In genomic region chr5:119286516-119287488, GRCh38 we compare ENCODE assay signal across 12 cellular contexts.
DNase-seq lines count a peak whose midpoint lies in the region; ATAC-seq and TF ChIP-seq lines count a peak whose summit lies in the region.
"Had no signal": no experiment of that assay in that cellular context is flagged by ENCODE, and none has a peak within 500 bp of the region (broad histone marks: within the 10 kb centered on the region; RNA-seq: fewer than 3 reads in every experiment).

No MANE protein-coding gene starts in this region.

- H3K23ac ChIP-seq in mesendoderm (ENCODE audit: low read length) = no peak overlapping the region

- H4K8ac ChIP-seq in mesendoderm (ENCODE audit: low read depth, low read length) = no peak overlapping the region

- no peaks in the 10 kb centered on the region for H3K27me3 ChIP-seq in CD4-positive, alpha-beta T cell (ENCODE audit: control insufficient read depth, insufficient read depth, low read length)
- H3K27me3 ChIP-seq in mesendoderm (ENCODE audit: insufficient read depth, low read length, poor library complexity) (no peaks in the 10 kb centered on the region), gastrocnemius medialis (no peaks in the 10 kb centered on the region)
- H3K27me3 ChIP-seq: adrenal gland had no signal

- no peaks in the 10 kb centered on the region for H3K79me2 ChIP-seq in mesendoderm (ENCODE audit: control insufficient read depth, insufficient read depth, low read length)

- TF ChIP-seq POLR2A in gastrocnemius medialis (IDR thresholded peaks at IDR 0.05) = no peak

- peaks cover 100% of the 10 kb centered on the region for H3K4me1 Mint-ChIP-seq in CD4-positive, alpha-beta T cell (ENCODE audit: low read depth)
- H3K4me1 Mint-ChIP-seq in activated B cell treated with CpG ODN at 0.5 μM for 24 hours = peaks cover 99% of the 10 kb centered on the region

- H3K79me1 ChIP-seq in mesendoderm (ENCODE audit: low read length) = peaks cover 7% of the 10 kb centered on the region

- peak overlapping the region; percentile 97 for H3K27ac Mint-ChIP-seq in CD4-positive, alpha-beta T cell
- peak overlapping the region; percentile 89 for H3K27ac Mint-ChIP-seq in activated B cell treated with CpG ODN at 0.5 μM for 24 hours

- intact Hi-C loops in CD4-positive, alpha-beta T cell (cut with DNase I, micrococcal nuclease) = loop anchor here in 1 of 2 experiments (1.0 to 2.0 kb wide), 4 partner anchors 9 to 52 kb away; no protein-coding TSS in a partner anchor
- intact Hi-C loops in activated B cell treated with CpG ODN at 0.5 μM for 24 hours (cut with micrococcal nuclease) (no loop called here), gastrocnemius medialis (cut with DNase I; ENCODE audit: low total_unique reads) (no loop called here)

- peak; percentile 18 for ATAC-seq in CD4-positive, alpha-beta T cell (ENCODE audit: poor library complexity)
- ATAC-seq in activated B cell treated with CpG ODN at 0.5 μM for 24 hours (ENCODE audit: low read depth) (no peak), gastrocnemius medialis (no peak)

- H3K4me3 ChIP-seq in HEK293 (ENCODE audit: low read depth, low read length) (no peak overlapping the region), mesendoderm (ENCODE audit: low read length) (no peak overlapping the region), gastrocnemius medialis (no peak overlapping the region)
- H3K4me3 ChIP-seq: adrenal gland, HAP-1 had no signal

- peak overlapping the region; percentile 82 for H3K4me3 Mint-ChIP-seq in CD4-positive, alpha-beta T cell
- H3K4me3 Mint-ChIP-seq in activated B cell treated with CpG ODN at 0.5 μM for 24 hours = peak overlapping the region; percentile 64

- no peak overlapping the region for H2BK15ac ChIP-seq in mesendoderm (replicated peaks; ENCODE audit: low read depth)

- H3K27ac ChIP-seq in CD4-positive, alpha-beta T cell (ENCODE audit: low read depth, low read length) = peak overlapping the region; percentile 89
- H3K27ac ChIP-seq in HEK293 (ENCODE audit: extremely low read depth, low read depth, low read length) (peak overlapping the region; percentile 75; the same call in 1 of the 2 replicates), mesendoderm (ENCODE audit: low read depth, low read length) (no peak overlapping the region), gastrocnemius medialis (no peak overlapping the region)
- H3K27ac ChIP-seq: adrenal gland had no signal

- no peak for TF ChIP-seq CTCF in CD4-positive, alpha-beta T cell (IDR thresholded peaks at IDR 0.05)
- TF ChIP-seq CTCF in HEK293 (tag by site-specific recombination; IDR thresholded peaks at IDR 0.05) (no peak), activated B cell treated with CpG ODN at 0.5 μM for 24 hours (IDR thresholded peaks at IDR 0.05) (no peak), gastrocnemius medialis (IDR thresholded peaks at IDR 0.05 in 4 of 5, conservative IDR thresholded peaks at IDR 0.05 in 1 of 5) (no peak)

- H3K4me1 ChIP-seq in HEK293 (ENCODE audit: control insufficient read depth, insufficient read depth, low read length) = peaks cover 21% of the 10 kb centered on the region
- H3K4me1 ChIP-seq in mesendoderm (ENCODE audit: control insufficient read depth, low read depth, low read length) = peaks cover 14% of the 10 kb centered on the region
- peaks cover 3 to 7% of the 10 kb centered on the region in 2 donors for H3K4me1 ChIP-seq in gastrocnemius medialis

- no peak overlapping the region for H3K18ac ChIP-seq in mesendoderm (ENCODE audit: low read length)

- H2BK120ac ChIP-seq in mesendoderm (ENCODE audit: low read depth, low read length) = no peak overlapping the region

- no peak overlapping the region for H2BK5ac ChIP-seq in mesendoderm (ENCODE audit: low read length)

- H3K36me3 ChIP-seq in HEK293 (ENCODE audit: control insufficient read depth in 2 of 2, insufficient read depth in 1 of 2, low read length in 2 of 2) (no peaks in the 10 kb centered on the region), mesendoderm (ENCODE audit: control insufficient read depth, insufficient read depth, low read length) (no peaks in the 10 kb centered on the region), gastrocnemius medialis (no peaks in the 10 kb centered on the region)
- H3K36me3 ChIP-seq: adrenal gland, HAP-1 had no signal

- H3K9me3 Mint-ChIP-seq in CD4-positive, alpha-beta T cell = no peaks in the 10 kb centered on the region
- no peaks in the 10 kb centered on the region for H3K9me3 Mint-ChIP-seq in activated B cell treated with CpG ODN at 0.5 μM for 24 hours

- no peak overlapping the region for H3K4me2 ChIP-seq in mesendoderm (ENCODE audit: low read length)

- in situ Hi-C loops in gastrocnemius medialis (cut with MboI; ENCODE audit: low sequenced_read_pairs in 4 of 4) = no loop called here

- no peaks in the 10 kb centered on the region for H3K9me3 ChIP-seq in CD4-positive, alpha-beta T cell (ENCODE audit: control insufficient read depth, low read length)
- H3K9me3 ChIP-seq in HEK293 (ENCODE audit: control insufficient read depth, insufficient read depth, low read depth, low read length) = no peaks in the 10 kb centered on the region
- H3K9me3 ChIP-seq in gastrocnemius medialis = no peaks in the 10 kb centered on the region
- H3K9me3 ChIP-seq: adrenal gland, HAP-1 had no signal

- DNase-seq in CD4-positive, alpha-beta T cell = peak in 1 of 10 experiments; percentile 29
- DNase-seq in activated B cell treated with CpG ODN at 0.5 μM for 24 hours (no peak), mesendoderm (no peak), AG08395 (ENCODE audit: low spot score) (no peak), gastrocnemius medialis (no peak), anterior cingulate cortex (lab: John Stamatoyannopoulos, UW) (no peak), NCI-H187 treated with DMSO at 0.1 percent for 48 hours (lab: John Stamatoyannopoulos, UW) (no peak)
- DNase-seq: adrenal gland, NCI-H1417, occipital lobe had no signal

- CTCF ChIA-PET in CD4-positive, alpha-beta T cell (lab: Charles Lee) = interaction anchor here (0.9 to 1.9 kb wide), 9 partner anchors 9 to 73 kb away, joined by 3 to 8 read pairs (median 5); no protein-coding TSS in a partner anchor
- CTCF ChIA-PET in HEK293 (lab: Yijun Ruan, JAX) (interaction anchor here (0.6 to 3.6 kb wide), 5 partner anchors 33 to 141 kb away, joined by 3 to 9 read pairs (median 4); no protein-coding TSS in a partner anchor), activated B cell treated with CpG ODN at 0.5 μM for 24 hours (lab: Charles Lee) (no interaction called here)

- peak overlapping the region; percentile 35 for H2AK5ac ChIP-seq in mesendoderm (ENCODE audit: low read length)

- H3K56ac ChIP-seq in mesendoderm (ENCODE audit: low read length) = peak overlapping the region; percentile 52

- no peaks in the 10 kb centered on the region for H3K27me3 Mint-ChIP-seq in CD4-positive, alpha-beta T cell
- H3K27me3 Mint-ChIP-seq in activated B cell treated with CpG ODN at 0.5 μM for 24 hours = no peaks in the 10 kb centered on the region

- H3K9ac ChIP-seq in mesendoderm (ENCODE audit: low read length) = peak overlapping the region; percentile 9

- no CpG with 5 or more reads among the region's 8 CpGs for WGBS in mesendoderm (ENCODE audit: extremely low coverage, insufficient coverage, low lambda C conversion rate)

- peaks cover 71% of the 10 kb centered on the region for H3K36me3 Mint-ChIP-seq in CD4-positive, alpha-beta T cell (ENCODE audit: low read depth)
- H3K36me3 Mint-ChIP-seq in activated B cell treated with CpG ODN at 0.5 μM for 24 hours (ENCODE audit: low read depth) = peaks cover 18% of the 10 kb centered on the region

- no peak overlapping the region for H4K5ac ChIP-seq in mesendoderm (ENCODE audit: low read length)

- POLR2A ChIA-PET in CD4-positive, alpha-beta T cell (lab: Charles Lee) = interaction anchor here (0.7 to 9.2 kb wide), 9 partner anchors 9 to 216 kb away, joined by 3 to 90 read pairs (median 5); partner anchors contain the start of gene DMXL1
- POLR2A ChIA-PET in HEK293 (lab: Yijun Ruan, JAX) = interaction anchor here (1.0 to 4.3 kb wide), 5 partner anchors 12 to 18 kb away, joined by 3 to 32 read pairs (median 6); no protein-coding TSS in a partner anchor
- POLR2A ChIA-PET in activated B cell treated with CpG ODN at 0.5 μM for 24 hours (lab: Charles Lee) = interaction anchor here (0.6 to 6.4 kb wide), 3 partner anchors 11 to 70 kb away, joined by 3 to 54 read pairs (median 4); no protein-coding TSS in a partner anchor

- H3K4ac ChIP-seq in mesendoderm (ENCODE audit: low read depth, low read length) = no peak overlapping the region

TF ChIP-seq in HEK293, 187 proteins besides CTCF, POLR2A, EP300 and RAD21:
- no peak for TF ChIP-seq ZNF571 (tag by site-specific recombination; IDR thresholded peaks at IDR 0.05)
- no peak for TF ChIP-seq ZNF768 (tag by site-specific recombination; IDR thresholded peaks at IDR 0.05)
- TF ChIP-seq, protein P1, sequence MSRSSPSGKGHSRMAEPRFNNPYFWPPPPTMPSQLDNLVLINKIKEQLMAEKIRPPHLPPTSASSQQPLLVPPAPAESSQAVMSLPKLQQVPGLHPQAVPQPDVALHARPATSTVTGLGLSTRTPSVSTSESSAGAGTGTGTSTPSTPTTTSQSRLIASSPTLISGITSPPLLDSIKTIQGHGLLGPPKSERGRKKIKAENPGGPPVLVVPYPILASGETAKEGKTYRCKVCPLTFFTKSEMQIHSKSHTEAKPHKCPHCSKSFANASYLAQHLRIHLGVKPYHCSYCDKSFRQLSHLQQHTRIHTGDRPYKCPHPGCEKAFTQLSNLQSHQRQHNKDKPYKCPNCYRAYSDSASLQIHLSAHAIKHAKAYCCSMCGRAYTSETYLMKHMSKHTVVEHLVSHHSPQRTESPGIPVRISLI (tag by site-specific recombination; IDR thresholded peaks at IDR 0.05) = peak; percentile 65
- TF ChIP-seq ZNF600 (tag by site-specific recombination; IDR thresholded peaks at IDR 0.05) = peak; percentile 87

Comparison
In these comparisons a context has a peak if more than half of its experiments do, and no peak if none do; other contexts are left out.
1. H3K27ac ChIP-seq: peak in CD4-positive, alpha-beta T cell (single experiment) and HEK293 (single experiment); none in mesendoderm (single experiment) and gastrocnemius medialis (0 of 4).